ENCODE assay signal across 8 cellular contexts in genomic region chr2:218806346-218806978, GRCh38. TPM values are rescaled to one million over a fixed set of nuclear protein-coding genes. Genes with fewer than 3 reads are reported as not detected.
DNase-seq lines count a peak whose midpoint lies in the region; ATAC-seq and TF ChIP-seq lines count a peak whose summit lies in the region.

No MANE protein-coding gene starts in this region.

- intact Hi-C loops in heart left ventricle (cut with DNase I): loop anchor here in 1 of 10 donors (5.0 kb wide), 1 partner anchor 94 kb away; the partner anchor contains the start of gene TTLL4

- no peaks in the 10 kb centered on the region for H3K36me3 ChIP-seq in SK-N-SH (replicated peaks in 1 of 2; ENCODE audit: control insufficient read depth in 1 of 2, insufficient read depth in 2 of 2, low read length in 1 of 2)
- no peaks in the 10 kb centered on the region for H3K36me3 ChIP-seq in heart left ventricle

- H3K27ac ChIP-seq in SK-N-SH (ENCODE audit: low read depth in 2 of 2, low read length in 1 of 2) (peak overlapping the region; percentile 48 to 51; a peak in 3 of 4 replicates), heart left ventricle (peak overlapping the region in 11 of 12 donors; percentile 39 to 89 (median 74))

- POLR2A ChIA-PET in SK-N-SH (lab: Yijun Ruan, JAX): no interaction called here

- H3K27me3 ChIP-seq in SK-N-SH (ENCODE audit: insufficient read depth) (no peaks in the 10 kb centered on the region), heart left ventricle (no peaks in the 10 kb centered on the region)

- H3K79me2 ChIP-seq in SK-N-SH (ENCODE audit: insufficient read depth): no peaks in the 10 kb centered on the region

- no peak for TF ChIP-seq POLR2A in heart left ventricle (IDR thresholded peaks at IDR 0.05)

- 0 out of 2 replicates have a peak overlapping the region, but pooled peaks have one; percentile 6 for H3K9ac ChIP-seq in SK-N-SH

- H3F3A ChIP-seq in SK-N-SH (replicated peaks; ENCODE audit: insufficient read depth): no peaks in the 10 kb centered on the region

- peak overlapping the region; percentile 25; the same call in 1 of the 2 replicates for H3K4me2 ChIP-seq in SK-N-SH

- H4K20me1 ChIP-seq in SK-N-SH (ENCODE audit: insufficient read depth): no peaks in the 10 kb centered on the region

- peaks cover 22% of the 10 kb centered on the region for H3K27me3 Mint-ChIP-seq in activated T-helper 17 cell treated with anti-CD3 and anti-CD28 coated beads, Interleukin-2, amount 50 U/mL, for 72 hours

- WGBS in SK-N-SH (ENCODE audit: low lambda C conversion rate): 35% methylated on average over 10 of the region's 10 CpGs
- WGBS in heart left ventricle, 4 donors: 37 to 56% (median 51%) methylated on average over 10 of the region's 10 CpGs

- no peak for TF ChIP-seq EP300 in SK-N-SH (IDR thresholded peaks at IDR 0.05; ENCODE audit: borderline replicate concordance in 1 of 2, low read depth in 1 of 2, low read length in 1 of 2)

- ATAC-seq in HG03342 (IDR thresholded peaks at IDR 0.05; ENCODE audit: unreplicated experiment) (peak; percentile 52), heart left ventricle (peak; percentile 76 to 99 (median 96))
- ATAC-seq in activated T-helper 17 cell treated with anti-CD3 and anti-CD28 coated beads, Interleukin-2, amount 50 U/mL, for 72 hours (replicated peaks): no peak

- CTCF ChIA-PET in SK-N-SH (lab: Yijun Ruan, JAX): interaction anchor here (0.7 kb wide), 1 partner anchor 16 kb away, joined by 3 read pairs; no protein-coding TSS in a partner anchor

- DNase-seq in AML-193 (lab: John Stamatoyannopoulos, UW): peak; percentile 90 to 93
- DNase-seq in SK-N-SH: no peak
- DNase-seq in heart left ventricle: peak; percentile 52 to 82 (median 76)
- peak; percentile 97 for DNase-seq in smooth muscle cell of the brain vasculature (ENCODE audit: low read depth, low spot score)
- no peak for DNase-seq in NCI-H1048 (lab: John Stamatoyannopoulos, UW)
- DNase-seq in GM13976 (ENCODE audit: low spot score): no peak

- peaks cover 7% of the 10 kb centered on the region for H3K9me3 Mint-ChIP-seq in activated T-helper 17 cell treated with anti-CD3 and anti-CD28 coated beads, Interleukin-2, amount 50 U/mL, for 72 hours

- in situ Hi-C loops in GM13976 (cut with MboI; ENCODE audit: low sequenced_read_pairs, unreplicated experiment): no loop called here

- H2AFZ ChIP-seq in SK-N-SH (ENCODE audit: low read depth): peak overlapping the region; percentile 85

- peaks cover 0 to 9% of the 10 kb centered on the region in 2 experiments; a peak in 2 of 4 replicates for H3K4me1 ChIP-seq in SK-N-SH (ENCODE audit: control insufficient read depth in 1 of 2, insufficient read depth in 2 of 2, low read depth in 1 of 2, low read length in 1 of 2)
- peaks cover 0 to 32% (median 7%) of the 10 kb centered on the region in 12 donors for H3K4me1 ChIP-seq in heart left ventricle

- H3K9me2 ChIP-seq in SK-N-SH: no peaks in the 10 kb centered on the region

- H3K4me3 ChIP-seq in SK-N-SH (ENCODE audit: low read depth in 2 of 2, low read length in 1 of 2) (no peak overlapping the region), heart left ventricle (peak overlapping the region in 3 of 12 donors; percentile 2 to 22 (median 7))

- H3K4me1 Mint-ChIP-seq in activated T-helper 17 cell treated with anti-CD3 and anti-CD28 coated beads, Interleukin-2, amount 50 U/mL, for 72 hours: no peaks in the 10 kb centered on the region

- no peak overlapping the region for H3K27ac Mint-ChIP-seq in activated T-helper 17 cell treated with anti-CD3 and anti-CD28 coated beads, Interleukin-2, amount 50 U/mL, for 72 hours

- no peak for TF ChIP-seq CTCF in SK-N-SH (IDR thresholded peaks at IDR 0.05)
- no peak for TF ChIP-seq CTCF in heart left ventricle (IDR thresholded peaks at IDR 0.05)
- TF ChIP-seq CTCF in GM13976 (IDR thresholded peaks at IDR 0.05; ENCODE audit: borderline replicate concordance, control extremely low read depth, extremely low read depth, insufficient read depth, missing control alignments): no peak

- H3K4me3 Mint-ChIP-seq in activated T-helper 17 cell treated with anti-CD3 and anti-CD28 coated beads, Interleukin-2, amount 50 U/mL, for 72 hours: no peak overlapping the region

- H3K9me3 ChIP-seq in SK-N-SH (0 out of 2 replicates have a peak, but pooled peaks cover 4% of the 10 kb centered on the region), heart left ventricle (peaks cover 0 to 15% (median 10%) of the 10 kb centered on the region in 12 donors)

- TF ChIP-seq RAD21 in SK-N-SH (IDR thresholded peaks at IDR 0.05; ENCODE audit: low read length): no peak

- no peaks in the 10 kb centered on the region for H3K36me3 Mint-ChIP-seq in activated T-helper 17 cell treated with anti-CD3 and anti-CD28 coated beads, Interleukin-2, amount 50 U/mL, for 72 hours (ENCODE audit: low read depth)

TF ChIP-seq in SK-N-SH, 30 proteins besides CTCF, POLR2A, EP300 and RAD21:
- TF ChIP-seq TAF1 (IDR thresholded peaks at IDR 0.05; ENCODE audit: borderline replicate concordance, low read depth, low read length) (no peak), REST (IDR thresholded peaks at IDR 0.05; ENCODE audit: low read depth, low read length) (0 out of 2 replicates have a peak, but pooled peaks have one; percentile 16), TCF12 (IDR thresholded peaks at IDR 0.05) (peak; percentile 39)
TF ChIP-seq in SK-N-SH: peak in this region for 2.

RNA-seq across cellular contexts. Expression of gene CYP27A1, which starts 24.5 kb away (rescaled TPM):
- polyA plus RNA-seq in SK-N-SH (2012; rRNA removed) (0.18 and 0.54 TPM in 2 replicates), heart left ventricle (1 to 10 TPM; 5.1 to 5.4 TPM)
- polyA plus RNA-seq in SK-N-SH (2012; cell fraction: cytosol; rRNA removed): 0.19 and 0.46 TPM in 2 replicates
- 0.66 and 0.76 TPM in 2 replicates for polyA plus RNA-seq in SK-N-SH (2012; cell fraction: nucleus; rRNA removed)
- 10 to 100 TPM in 3 of 9 donors, 1 to 10 TPM in 6; 3.3 to 43.8 (median 7.5) TPM for total RNA-seq in heart left ventricle
- under 1 TPM in 1 of 2 donors, not detected in 1; 0.66 TPM for total RNA-seq in activated T-helper 17 cell treated with anti-CD3 and anti-CD28 coated beads, Interleukin-2, amount 50 U/mL, for 72 hours

RNA-seq across cellular contexts. Expression of gene PRKAG3, which starts 25.1 kb away (rescaled TPM):
- not detected in 2 replicates for polyA plus RNA-seq in SK-N-SH (2012; rRNA removed)
- not detected in 2 replicates for polyA plus RNA-seq in SK-N-SH (2012; cell fraction: cytosol; rRNA removed)
- polyA plus RNA-seq in SK-N-SH (2012; cell fraction: nucleus; rRNA removed): not detected in 2 replicates
- not detected for total RNA-seq in heart left ventricle
- polyA plus RNA-seq in heart left ventricle: under 1 TPM in 1 of 2 donors, not detected in 1; 0.06 TPM
- not detected for total RNA-seq in activated T-helper 17 cell treated with anti-CD3 and anti-CD28 coated beads, Interleukin-2, amount 50 U/mL, for 72 hours

RNA-seq across cellular contexts. Expression of gene WNT6, which starts 53.1 kb away (rescaled TPM):
- polyA plus RNA-seq in SK-N-SH (2012; rRNA removed): 0.06 and 0.08 TPM in 2 replicates
- 0.05 and 0.13 TPM in 2 replicates for polyA plus RNA-seq in SK-N-SH (2012; cell fraction: cytosol; rRNA removed)
- polyA plus RNA-seq in SK-N-SH (2012; cell fraction: nucleus; rRNA removed): 0.23 and 0.30 TPM in 2 replicates
- 10 to 100 TPM in 1 of 9 donors, 1 to 10 TPM in 3, under 1 TPM in 5; 0.34 to 13.1 (median 1.00) TPM for total RNA-seq in heart left ventricle
- 1 to 10 TPM in 1 of 2 donors, under 1 TPM in 1; 0.44 to 1.4 TPM for polyA plus RNA-seq in heart left ventricle
- total RNA-seq in activated T-helper 17 cell treated with anti-CD3 and anti-CD28 coated beads, Interleukin-2, amount 50 U/mL, for 72 hours: under 1 TPM in 1 of 2 donors, not detected in 1; 0.29 TPM

Comparison
In these comparisons a context has a peak if more than half of its experiments do, and no peak if none do; other contexts are left out.
1. DNase-seq: peak in AML-193 (2 of 2), heart left ventricle (5 of 5) and smooth muscle cell of the brain vasculature (single experiment); none in SK-N-SH (single experiment), NCI-H1048 (single experiment) and GM13976 (single experiment).